In genomic region chr14:76724827-76725550, GRCh38 we compare ENCODE assay signal across 23 cellular contexts.
"Had no signal": no experiment of that assay in that cellular context is flagged by ENCODE, and none has a peak within 500 bp of the region (broad histone marks: within the 10 kb centered on the region; RNA-seq: fewer than 3 reads in every experiment).

No MANE protein-coding gene starts in this region.

- H3K27ac Mint-ChIP-seq: memory B cell; natural killer cell; stimulated activated memory B cell treated with anti-CD40 and anti-IgM and Interleukin-4, amounts not matched to agents 10 μg/mL and 1 μg/mL and 100 μg/mL, for 72 hours had no signal

- H3K4me3 Mint-ChIP-seq: memory B cell; natural killer cell; stimulated activated memory B cell treated with anti-CD40 and anti-IgM and Interleukin-4, amounts not matched to agents 10 μg/mL and 1 μg/mL and 100 μg/mL, for 72 hours had no signal

- H3K9me3 ChIP-seq: gastrocnemius medialis, ovary, psoas muscle, spleen, thoracic aorta, tibial nerve had no signal

- H3K9me3 Mint-ChIP-seq: memory B cell; natural killer cell; stimulated activated memory B cell treated with anti-CD40 and anti-IgM and Interleukin-4, amounts not matched to agents 10 μg/mL and 1 μg/mL and 100 μg/mL, for 72 hours had no signal

- H3K27ac ChIP-seq: dorsolateral prefrontal cortex, epithelial cell of prostate, ovary, psoas muscle, skin epidermis, spleen, thoracic aorta, tibial nerve had no signal

- DNase-seq: dorsolateral prefrontal cortex; effector CD4-positive, alpha-beta T cell; foreskin fibroblast; gastrocnemius medialis; head of caudate nucleus; natural killer cell; occipital lobe; ovary; posterior cingulate gyrus; psoas muscle; right cardiac atrium; spleen; stimulated activated CD4-positive, alpha-beta T cell treated with anti-CD3 and anti-CD28 coated beads, Interleukin-4, amount 100 ng/mL, for 4 hours; stimulated activated naive CD8-positive, alpha-beta T cell treated with anti-CD3 and anti-CD28 coated beads, Interleukin-15, Interleukin-2, amounts not matched to agents 100 U/mL and 50 U/mL, for 24 hours; substantia nigra had no signal

- H3K27me3 ChIP-seq: dorsolateral prefrontal cortex, gastrocnemius medialis, ovary, spleen, tibial nerve had no signal

- H3K36me3 Mint-ChIP-seq: memory B cell; natural killer cell; stimulated activated memory B cell treated with anti-CD40 and anti-IgM and Interleukin-4, amounts not matched to agents 10 μg/mL and 1 μg/mL and 100 μg/mL, for 72 hours had no signal

- H3K4me3 ChIP-seq: dorsolateral prefrontal cortex, gastrocnemius medialis, lung, ovary, psoas muscle, skin epidermis, spleen, thoracic aorta, tibial nerve had no signal

- ATAC-seq: esophagus mucosa; gastrocnemius medialis; natural killer cell; psoas muscle; right cardiac atrium; stimulated activated memory B cell treated with anti-CD40 and anti-IgM and Interleukin-4, amounts not matched to agents 10 μg/mL and 1 μg/mL and 100 μg/mL, for 72 hours; stimulated activated naive CD8-positive, alpha-beta T cell treated with anti-CD3 and anti-CD28 coated beads, Interleukin-15, Interleukin-2, amounts not matched to agents 100 U/mL and 50 U/mL, for 24 hours had no signal

- H3K4me1 Mint-ChIP-seq: natural killer cell had no signal

- H3K36me3 ChIP-seq: gastrocnemius medialis, ovary, spleen, thoracic aorta, tibial nerve had no signal
